1 cellular context compared by ENCODE assay signal in the genomic region with DNA sequence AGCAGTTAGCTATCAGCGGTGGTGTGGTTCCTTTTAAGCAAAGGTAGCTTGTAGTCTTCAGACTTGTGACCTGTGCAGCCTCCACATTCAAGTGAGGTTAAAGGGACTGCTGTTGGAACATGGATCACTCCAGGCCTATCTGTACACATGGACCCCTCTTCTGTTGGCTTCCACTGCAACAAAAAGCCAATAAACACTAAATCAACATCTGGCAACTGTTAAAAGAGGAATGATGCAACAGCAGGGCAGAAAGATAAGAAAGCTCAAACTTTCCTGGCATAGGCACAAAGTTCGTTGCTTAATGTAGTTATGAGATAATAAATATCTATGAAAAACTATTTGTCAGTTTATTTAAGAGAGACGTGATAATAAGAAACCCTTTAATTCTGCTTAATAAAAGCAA.
TF ChIP-seq lines count a peak whose summit lies in the region.

No MANE protein-coding gene starts in this region.

TF ChIP-seq in K562, 482 proteins besides CTCF, POLR2A, EP300 and RAD21 (continued from another document):
- TF ChIP-seq BCOR (IDR thresholded peaks at IDR 0.05) = no peak
- TF ChIP-seq, protein P1, sequence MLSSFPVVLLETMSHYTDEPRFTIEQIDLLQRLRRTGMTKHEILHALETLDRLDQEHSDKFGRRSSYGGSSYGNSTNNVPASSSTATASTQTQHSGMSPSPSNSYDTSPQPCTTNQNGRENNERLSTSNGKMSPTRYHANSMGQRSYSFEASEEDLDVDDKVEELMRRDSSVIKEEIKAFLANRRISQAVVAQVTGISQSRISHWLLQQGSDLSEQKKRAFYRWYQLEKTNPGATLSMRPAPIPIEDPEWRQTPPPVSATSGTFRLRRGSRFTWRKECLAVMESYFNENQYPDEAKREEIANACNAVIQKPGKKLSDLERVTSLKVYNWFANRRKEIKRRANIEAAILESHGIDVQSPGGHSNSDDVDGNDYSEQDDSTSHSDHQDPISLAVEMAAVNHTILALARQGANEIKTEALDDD (IDR thresholded peaks at IDR 0.05) = peak; percentile 64
- TF ChIP-seq ZNF395 (CRISPR knock-in tag; IDR thresholded peaks at IDR 0.05) = no peak
